8 cellular contexts compared by ENCODE assay signal in genomic region chr15:31397851-31398661, GRCh38.
A peak's percentile ranks its signal among the peaks of the same experiment; 100 is the strongest.
DNase-seq lines count a peak whose midpoint lies in the region; ATAC-seq, FAIRE-seq and TF ChIP-seq lines count a peak whose summit lies in the region.

No MANE protein-coding gene starts in this region.

- H3F3A ChIP-seq in MM.1S (ENCODE audit: insufficient read depth, low read length) = no peaks in the 10 kb centered on the region

- SMC1A ChIA-PET in GM12878 (lab: Charles Lee; ENCODE audit: uncharacterized antibody, unreplicated experiment) = interaction anchor here (1.0 to 1.5 kb wide), 4 partner anchors 14 to 42 kb away, joined by 3 to 4 read pairs (median 3); no protein-coding TSS in a partner anchor

- no TSS peak for BruUV-seq in GM12878 (replicated peaks; lab: Mats Ljungman, UMichigan)

- H3K79me2 ChIP-seq in GM12878 (ENCODE audit: control insufficient read depth, insufficient read depth, low read length) (no peaks in the 10 kb centered on the region), MM.1S (ENCODE audit: low read length) (no peaks in the 10 kb centered on the region)

- RAD21 ChIA-PET in GM12878 (lab: Charles Lee; ENCODE audit: unreplicated experiment) = interaction anchor here (0.6 to 1.8 kb wide), 5 partner anchors 14 to 68 kb away, joined by 3 to 7 read pairs (median 4); no protein-coding TSS in a partner anchor

- H3K9me3 ChIP-seq in left ventricle myocardium inferior (replicated peaks) (no peaks in the 10 kb centered on the region), GM12878 (replicated peaks; ENCODE audit: control insufficient read depth, insufficient read depth, low read length) (no peaks in the 10 kb centered on the region), lower lobe of right lung (no peaks in the 10 kb centered on the region), MM.1S (replicated peaks; ENCODE audit: insufficient read depth, low read length) (no peaks in the 10 kb centered on the region)

- H3K36me3 ChIP-seq in left ventricle myocardium inferior (no peaks in the 10 kb centered on the region), GM12878 (ENCODE audit: control insufficient read depth in 2 of 2, insufficient read depth in 2 of 2, low read length in 1 of 2) (no peaks in the 10 kb centered on the region), lower lobe of right lung (no peaks in the 10 kb centered on the region), MM.1S (replicated peaks; ENCODE audit: insufficient read depth, low read length) (no peaks in the 10 kb centered on the region)

- peak; percentile 18 for DNase-seq in left ventricle myocardium inferior
- no peak for DNase-seq in Right ventricle myocardium inferior (ENCODE audit: missing footprints)
- no peak for DNase-seq in GM12878 (ENCODE audit: low read depth, low spot score)
- no peak for DNase-seq in lower lobe of right lung
- no peak for DNase-seq in hypothalamus (lab: John Stamatoyannopoulos, UW)
- DNase-seq in MM.1S = no peak

- H4K20me1 ChIP-seq in GM12878 (ENCODE audit: control insufficient read depth, insufficient read depth) (no peaks in the 10 kb centered on the region), MM.1S (ENCODE audit: insufficient read depth, low read length) (no peaks in the 10 kb centered on the region)

- H3K4me3 ChIP-seq in left ventricle myocardium inferior (no peak overlapping the region), GM12878 (no peak overlapping the region), lower lobe of right lung (no peak overlapping the region), MM.1S (ENCODE audit: low read length) (no peak overlapping the region)

- TF ChIP-seq POLR2A in GM12878 (IDR thresholded peaks at IDR 0.05; ENCODE audit: low read depth, low read length) = no peak

- H3K27me3 ChIP-seq in left ventricle myocardium inferior (ENCODE audit: low read depth) (no peaks in the 10 kb centered on the region), GM12878 (replicated peaks in 1 of 2; ENCODE audit: control insufficient read depth in 2 of 2, insufficient read depth in 2 of 2, low read length in 1 of 2) (peaks cover 0 to 1% of the 10 kb centered on the region in 2 experiments; a peak in 1 of 4 replicates), lower lobe of right lung (ENCODE audit: low read depth) (no peaks in the 10 kb centered on the region), MM.1S (replicated peaks; ENCODE audit: insufficient read depth, low read length) (peaks cover 6% of the 10 kb centered on the region; the same call in 1 of the 2 replicates)

- POLR2A ChIA-PET in GM12878 (lab: Charles Lee) = interaction anchor here (0.6 to 0.7 kb wide), 2 partner anchors 90 to 201 kb away, joined by 3 read pairs; no protein-coding TSS in a partner anchor

- no peak for TF ChIP-seq EP300 in GM12878 (IDR thresholded peaks at IDR 0.05; ENCODE audit: borderline replicate concordance in 1 of 2, control insufficient read depth in 1 of 2, low read depth in 2 of 2, low read length in 2 of 2)

- H3K4me2 ChIP-seq in GM12878 (ENCODE audit: control insufficient read depth, insufficient read depth) = peak overlapping the region; percentile 8; the same call in 1 of the 2 replicates
- no peak overlapping the region for H3K4me2 ChIP-seq in MM.1S (ENCODE audit: low read depth, low read length)

- CTCF ChIA-PET in GM12878 (lab: Yijun Ruan, JAX) = interaction anchor here (0.8 to 2.2 kb wide), 6 partner anchors 9 to 90 kb away, joined by 3 to 5 read pairs (median 4); no protein-coding TSS in a partner anchor

- FAIRE-seq in GM12878 (lab: Jason Lieb, UNC) = no peak

- H3K9me2 ChIP-seq in MM.1S (replicated peaks; ENCODE audit: insufficient read depth, low read length) = no peaks in the 10 kb centered on the region

- TF ChIP-seq RAD21 in GM12878 (IDR thresholded peaks at IDR 0.05; ENCODE audit: insufficient read depth, low read depth, low read length) = no peak

- H3K9ac ChIP-seq in GM12878 (ENCODE audit: control insufficient read depth, insufficient read depth, low read length) (no peak overlapping the region), MM.1S (ENCODE audit: low read length) (no peak overlapping the region)

- no peak overlapping the region for H2AFZ ChIP-seq in GM12878 (ENCODE audit: control insufficient read depth, low read depth, low read length)
- no peak overlapping the region for H2AFZ ChIP-seq in MM.1S (ENCODE audit: low read length)

- intact Hi-C loops in left ventricle myocardium inferior (cut with micrococcal nuclease) (loop anchor here (10.0 kb wide), 1 partner anchor 63 kb away; no protein-coding TSS in a partner anchor), Right ventricle myocardium inferior (cut with DNase I) (loop anchor here (1.0 to 5.0 kb wide), 4 partner anchors 31 to 181 kb away; partner anchors contain the start of gene KLF13), GM12878 (cut with micrococcal nuclease; ENCODE audit: unreplicated experiment) (loop anchor here (2.0 kb wide), 1 partner anchor 37 kb away; no protein-coding TSS in a partner anchor), lower lobe of right lung (cut with DNase I) (no loop called here)

- 69% methylated on average over 21 of the region's 21 CpGs for WGBS in GM12878 (ENCODE audit: insufficient coverage, insufficient replicate concordance, low lambda C conversion rate, missing lambda C conversion rate)

- ATAC-seq in Right ventricle myocardium inferior (no peak), GM12878 (no peak), lower lobe of right lung (no peak), HG03520 (IDR thresholded peaks at IDR 0.05; ENCODE audit: unreplicated experiment) (no peak), GM21528 (IDR thresholded peaks at IDR 0.05; ENCODE audit: low FRiP score, unreplicated experiment) (no peak)

- TF ChIP-seq CTCF in left ventricle myocardium inferior (IDR thresholded peaks at IDR 0.05; ENCODE audit: borderline replicate concordance) (no peak), GM12878 (IDR thresholded peaks at IDR 0.05 in 2 of 3, conservative IDR thresholded peaks at IDR 0.05 in 1 of 3; ENCODE audit: control insufficient read depth in 2 of 3, extremely low read depth in 1 of 3, insufficient read depth in 1 of 3, low read depth in 3 of 3, low read length in 3 of 3) (no peak), lower lobe of right lung (IDR thresholded peaks at IDR 0.05) (no peak), MM.1S (IDR thresholded peaks at IDR 0.05; ENCODE audit: low read length) (no peak)

- in situ Hi-C loops in GM12878 (cut with MboI) = no loop called here

- H3K27ac ChIP-seq in left ventricle myocardium inferior (replicated peaks) (peak overlapping the region; percentile 89), GM12878 (ENCODE audit: control insufficient read depth, insufficient read depth) (no peak overlapping the region), lower lobe of right lung (peak overlapping the region; percentile 81), MM.1S (ENCODE audit: low read length) (no peak overlapping the region)

- H3K4me1 ChIP-seq in left ventricle myocardium inferior (peaks cover 42% of the 10 kb centered on the region), GM12878 (ENCODE audit: control insufficient read depth, insufficient read depth, low read length) (peaks cover 3% of the 10 kb centered on the region; the same call in 1 of the 2 replicates), lower lobe of right lung (peaks cover 42% of the 10 kb centered on the region), MM.1S (ENCODE audit: low read length) (no peaks in the 10 kb centered on the region)

TF ChIP-seq in GM12878, 131 proteins besides CTCF, POLR2A, EP300 and RAD21 (continues in another document):
- TF ChIP-seq SP1 (IDR thresholded peaks at IDR 0.05; ENCODE audit: low read depth, low read length) = no peak
- TF ChIP-seq SMC3 (IDR thresholded peaks at IDR 0.05; ENCODE audit: borderline replicate concordance, low read length) = no peak
- no peak for TF ChIP-seq KDM1A (IDR thresholded peaks at IDR 0.05; ENCODE audit: borderline replicate concordance)
- TF ChIP-seq TCF7 (IDR thresholded peaks at IDR 0.05; ENCODE audit: borderline replicate concordance) = no peak
- no peak for TF ChIP-seq ZNF207 (IDR thresholded peaks at IDR 0.05; ENCODE audit: borderline replicate concordance)
- no peak for TF ChIP-seq YBX1 (IDR thresholded peaks at IDR 0.05)
- TF ChIP-seq ETV6 (conservative IDR thresholded peaks at IDR 0.05 in 1 of 2, IDR thresholded peaks at IDR 0.05 in 1 of 2; ENCODE audit: borderline replicate concordance in 1 of 2, low read depth in 1 of 2) = no peak
- TF ChIP-seq, protein P1, sequence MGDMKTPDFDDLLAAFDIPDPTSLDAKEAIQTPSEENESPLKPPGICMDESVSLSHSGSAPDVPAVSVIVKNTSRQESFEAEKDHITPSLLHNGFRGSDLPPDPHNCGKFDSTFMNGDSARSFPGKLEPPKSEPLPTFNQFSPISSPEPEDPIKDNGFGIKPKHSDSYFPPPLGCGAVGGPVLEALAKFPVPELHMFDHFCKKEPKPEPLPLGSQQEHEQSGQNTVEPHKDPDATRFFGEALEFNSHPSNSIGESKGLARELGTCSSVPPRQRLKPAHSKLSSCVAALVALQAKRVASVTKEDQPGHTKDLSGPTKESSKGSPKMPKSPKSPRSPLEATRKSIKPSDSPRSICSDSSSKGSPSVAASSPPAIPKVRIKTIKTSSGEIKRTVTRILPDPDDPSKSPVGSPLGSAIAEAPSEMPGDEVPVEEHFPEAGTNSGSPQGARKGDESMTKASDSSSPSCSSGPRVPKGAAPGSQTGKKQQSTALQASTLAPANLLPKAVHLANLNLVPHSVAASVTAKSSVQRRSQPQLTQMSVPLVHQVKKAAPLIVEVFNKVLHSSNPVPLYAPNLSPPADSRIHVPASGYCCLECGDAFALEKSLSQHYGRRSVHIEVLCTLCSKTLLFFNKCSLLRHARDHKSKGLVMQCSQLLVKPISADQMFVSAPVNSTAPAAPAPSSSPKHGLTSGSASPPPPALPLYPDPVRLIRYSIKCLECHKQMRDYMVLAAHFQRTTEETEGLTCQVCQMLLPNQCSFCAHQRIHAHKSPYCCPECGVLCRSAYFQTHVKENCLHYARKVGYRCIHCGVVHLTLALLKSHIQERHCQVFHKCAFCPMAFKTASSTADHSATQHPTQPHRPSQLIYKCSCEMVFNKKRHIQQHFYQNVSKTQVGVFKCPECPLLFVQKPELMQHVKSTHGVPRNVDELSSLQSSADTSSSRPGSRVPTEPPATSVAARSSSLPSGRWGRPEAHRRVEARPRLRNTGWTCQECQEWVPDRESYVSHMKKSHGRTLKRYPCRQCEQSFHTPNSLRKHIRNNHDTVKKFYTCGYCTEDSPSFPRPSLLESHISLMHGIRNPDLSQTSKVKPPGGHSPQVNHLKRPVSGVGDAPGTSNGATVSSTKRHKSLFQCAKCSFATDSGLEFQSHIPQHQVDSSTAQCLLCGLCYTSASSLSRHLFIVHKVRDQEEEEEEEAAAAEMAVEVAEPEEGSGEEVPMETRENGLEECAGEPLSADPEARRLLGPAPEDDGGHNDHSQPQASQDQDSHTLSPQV (IDR thresholded peaks at IDR 0.05) = no peak
- TF ChIP-seq NRF1 (conservative IDR thresholded peaks at IDR 0.05; ENCODE audit: low read depth, low read length) = no peak
- TF ChIP-seq FOS (IDR thresholded peaks at IDR 0.05; ENCODE audit: borderline replicate concordance, extremely low read depth, insufficient read length) = no peak
- no peak for TF ChIP-seq TARDBP (IDR thresholded peaks at IDR 0.05; ENCODE audit: borderline replicate concordance)

Comparison
In these comparisons a context has a peak if more than half of its experiments do, and no peak if none do; other contexts are left out.
1. H3K27ac ChIP-seq: peak in left ventricle myocardium inferior (single experiment) and lower lobe of right lung (single experiment); none in GM12878 (single experiment) and MM.1S (single experiment).